Comparison of ENCODE assay signal across 10 cellular contexts in genomic region chr9:120692901-120693573, GRCh38. TPM values are rescaled to one million over a fixed set of nuclear protein-coding genes. Genes with fewer than 3 reads are reported as not detected.
DNase-seq lines count a peak whose midpoint lies in the region; ATAC-seq, FAIRE-seq and TF ChIP-seq lines count a peak whose summit lies in the region.
"Had no signal": no experiment of that assay in that cellular context is flagged by ENCODE, and none has a peak within 500 bp of the region (broad histone marks: within the 10 kb centered on the region; RNA-seq: fewer than 3 reads in every experiment).

No MANE protein-coding gene starts in this region.

- no peak for DNase-seq in activated naive CD8-positive, alpha-beta T cell treated with anti-CD3 and anti-CD28 coated beads, Interleukin-2, amount 10 ng/mL, durations not matched to agents 7 days and 5 days
- DNase-seq in activated naive CD8-positive, alpha-beta T cell treated with anti-CD3 and anti-CD28 coated beads for 36 hours = no peak
- DNase-seq in astrocyte of the cerebellum (ENCODE audit: low read depth) (peak; percentile 24), stromal cell of bone marrow (ENCODE audit: low read depth) (peak; percentile 72), T1000 (lab: John Stamatoyannopoulos, UW) (no peak), urothelium cell line (ENCODE audit: low spot score) (no peak), DMS79 (lab: John Stamatoyannopoulos, UW) (no peak)
- DNase-seq: T-helper 9 cell, testis had no signal

- H3K4me1 Mint-ChIP-seq in activated naive CD8-positive, alpha-beta T cell treated with anti-CD3 and anti-CD28 coated beads, Interleukin-2, amount 10 ng/mL, durations not matched to agents 7 days and 5 days = peaks cover 30% of the 10 kb centered on the region
- peaks cover 41% of the 10 kb centered on the region for H3K4me1 Mint-ChIP-seq in activated naive CD8-positive, alpha-beta T cell treated with anti-CD3 and anti-CD28 coated beads for 36 hours

- H3K36me3 Mint-ChIP-seq in activated naive CD8-positive, alpha-beta T cell treated with anti-CD3 and anti-CD28 coated beads, Interleukin-2, amount 10 ng/mL, durations not matched to agents 7 days and 5 days = peaks cover 11% of the 10 kb centered on the region
- H3K36me3 Mint-ChIP-seq in activated naive CD8-positive, alpha-beta T cell treated with anti-CD3 and anti-CD28 coated beads for 36 hours = peaks cover 7% of the 10 kb centered on the region

- ATAC-seq in activated naive CD8-positive, alpha-beta T cell treated with anti-CD3 and anti-CD28 coated beads, Interleukin-2, amount 10 ng/mL, durations not matched to agents 7 days and 5 days (ENCODE audit: low read depth) = peak; percentile 75
- peak; percentile 52 for ATAC-seq in HG03378 (IDR thresholded peaks at IDR 0.05; ENCODE audit: unreplicated experiment)

- no peaks in the 10 kb centered on the region for H3K9me3 Mint-ChIP-seq in activated naive CD8-positive, alpha-beta T cell treated with anti-CD3 and anti-CD28 coated beads, Interleukin-2, amount 10 ng/mL, durations not matched to agents 7 days and 5 days
- H3K9me3 Mint-ChIP-seq in activated naive CD8-positive, alpha-beta T cell treated with anti-CD3 and anti-CD28 coated beads for 36 hours = no peaks in the 10 kb centered on the region

- in situ Hi-C loops in astrocyte of the cerebellum (cut with HindIII; ENCODE audit: low sequenced_read_pairs) = no loop called here

- TF ChIP-seq CTCF in astrocyte of the cerebellum (IDR thresholded peaks at IDR 0.05; ENCODE audit: low read depth, low read length, missing control alignments) = no peak

- no peaks in the 10 kb centered on the region for H3K27me3 Mint-ChIP-seq in activated naive CD8-positive, alpha-beta T cell treated with anti-CD3 and anti-CD28 coated beads, Interleukin-2, amount 10 ng/mL, durations not matched to agents 7 days and 5 days
- H3K27me3 Mint-ChIP-seq in activated naive CD8-positive, alpha-beta T cell treated with anti-CD3 and anti-CD28 coated beads for 36 hours = no peaks in the 10 kb centered on the region

- FAIRE-seq in urothelium cell line (lab: Jason Lieb, UNC) = no peak

- H3K4me3 ChIP-seq in astrocyte of the cerebellum (ENCODE audit: low read depth, low read length) = no peak overlapping the region
- H3K4me3 ChIP-seq: testis had no signal

- POLR2A ChIA-PET in activated naive CD8-positive, alpha-beta T cell treated with anti-CD3 and anti-CD28 coated beads, Interleukin-2, amount 10 ng/mL, durations not matched to agents 7 days and 5 days (lab: Charles Lee) = no interaction called here

- no peak overlapping the region for H3K27ac Mint-ChIP-seq in activated naive CD8-positive, alpha-beta T cell treated with anti-CD3 and anti-CD28 coated beads, Interleukin-2, amount 10 ng/mL, durations not matched to agents 7 days and 5 days
- no peak overlapping the region for H3K27ac Mint-ChIP-seq in activated naive CD8-positive, alpha-beta T cell treated with anti-CD3 and anti-CD28 coated beads for 36 hours

- H3K4me3 Mint-ChIP-seq in activated naive CD8-positive, alpha-beta T cell treated with anti-CD3 and anti-CD28 coated beads, Interleukin-2, amount 10 ng/mL, durations not matched to agents 7 days and 5 days = peak overlapping the region; percentile 25
- no peak overlapping the region for H3K4me3 Mint-ChIP-seq in activated naive CD8-positive, alpha-beta T cell treated with anti-CD3 and anti-CD28 coated beads for 36 hours

RNA-seq across cellular contexts. Expression of gene MEGF9, which starts 21.2 kb away (rescaled TPM):
- total RNA-seq in activated naive CD8-positive, alpha-beta T cell treated with anti-CD3 and anti-CD28 coated beads, Interleukin-2, amount 10 ng/mL, durations not matched to agents 7 days and 5 days = 10 to 100 TPM; 10.3 to 11.0 TPM
- 1 to 10 TPM; 3.8 to 3.9 TPM for total RNA-seq in activated naive CD8-positive, alpha-beta T cell treated with anti-CD3 and anti-CD28 coated beads for 36 hours

Comparison
In these comparisons a context has a peak if more than half of its experiments do, and no peak if none do; other contexts are left out.
1. DNase-seq: peak in astrocyte of the cerebellum (single experiment) and stromal cell of bone marrow (single experiment); none in activated naive CD8-positive, alpha-beta T cell treated with anti-CD3 and anti-CD28 coated beads, Interleukin-2, amount 10 ng/mL, durations not matched to agents 7 days and 5 days (single experiment), activated naive CD8-positive, alpha-beta T cell treated with anti-CD3 and anti-CD28 coated beads for 36 hours (single experiment), T1000 (single experiment), urothelium cell line (single experiment) and DMS79 (single experiment).